ENCODE assay signal across 18 cellular contexts in genomic region chr17:378068-378467, GRCh38.
"Had no signal": no experiment of that assay in that cellular context is flagged by ENCODE, and none has a peak within 500 bp of the region (broad histone marks: within the 10 kb centered on the region; RNA-seq: fewer than 3 reads in every experiment).

No MANE protein-coding gene starts in this region.

- H3K4me3 ChIP-seq: left lung, ovary, right lobe of liver, testis had no signal

- H3K27me3 ChIP-seq: left lung, ovary, right lobe of liver, testis had no signal

- H3K9me3 ChIP-seq: left lung, ovary, right lobe of liver, testis had no signal

- H3K27ac ChIP-seq: left lung, ovary, right lobe of liver, testis had no signal

- H3K36me3 ChIP-seq: left lung, ovary, right lobe of liver had no signal

- DNase-seq: activated CD4-positive, alpha-beta T cell treated with anti-CD3 and anti-CD28 coated beads, Interleukin-2, amount 50 U/mL, for 1 hour; activated CD8-positive, alpha-beta memory T cell treated with anti-CD3 and anti-CD28 coated beads, Interleukin-2, amount 50 U/mL, for 4 hours; activated effector memory CD4-positive, alpha-beta T cell treated with Interleukin-2 at 50 U/mL for 16 hours; activated naive CD4-positive, alpha-beta T cell treated with anti-CD3 and anti-CD28 coated beads, Interleukin-2, amount 10 ng/mL, durations not matched to agents 7 days and 5 days; activated naive CD8-positive, alpha-beta T cell treated with anti-CD3 and anti-CD28 coated beads, Interleukin-2, amount 50 U/mL, for 24 hours; activated T-cell treated with anti-CD3 and anti-CD28 coated beads, Interleukin-2, amount 50 U/mL, for 4 hours; anterior cingulate cortex; central memory CD4-positive, alpha-beta T cell; erythroblast; head of caudate nucleus; kidney; left lung; mammary epithelial cell; ovary; right lobe of liver; stimulated activated CD4-positive, alpha-beta T cell treated with anti-CD3 and anti-CD28 coated beads, Interleukin-4, amount 100 ng/mL, for 1 hour; T-helper 9 cell; testis had no signal

- H3K4me1 ChIP-seq: right lobe of liver, testis had no signal
